2 cellular contexts compared by ENCODE assay signal in genomic region chr3:121752772-121753171, GRCh38.
A peak's percentile ranks its signal among the peaks of the same experiment; 100 is the strongest.
TF ChIP-seq lines count a peak whose summit lies in the region.

No MANE protein-coding gene starts in this region.

TF ChIP-seq in HepG2, 621 proteins besides CTCF, POLR2A, EP300 and RAD21:
- TF ChIP-seq ZNF329 (CRISPR knock-in tag; IDR thresholded peaks at IDR 0.05; ENCODE audit: low read depth) (no peak), SP4 (CRISPR knock-in tag; IDR thresholded peaks at IDR 0.05) (no peak), PCBP2 (optimal IDR thresholded peaks at IDR 0.05; ENCODE audit: low read depth, low read length, poor library complexity, severe bottlenecking) (peak; percentile 37), HNRNPK (IDR thresholded peaks at IDR 0.05; ENCODE audit: low read depth, low read length, poor library complexity, severe bottlenecking) (peak; percentile 82), KDM1A (CRISPR knock-in tag; IDR thresholded peaks at IDR 0.05) (no peak)

TF ChIP-seq in K562, 482 proteins besides CTCF, POLR2A, EP300 and RAD21:
- TF ChIP-seq ATF3 (IDR thresholded peaks at IDR 0.05) (no peak), ATF3 (CRISPR knock-in tag; conservative IDR thresholded peaks at IDR 0.05) (no peak), ZNF175 (CRISPR knock-in tag; IDR thresholded peaks at IDR 0.05; ENCODE audit: low read depth) (no peak), ZNF512 (tag; IDR thresholded peaks at IDR 0.05) (peak; percentile 80)
TF ChIP-seq in K562: peak in this region for 1.
